In genomic region chrX:107675365-107675654, GRCh38 we compare ENCODE assay signal across 9 cellular contexts. TPM values are rescaled to one million over a fixed set of nuclear protein-coding genes. Genes with fewer than 3 reads are reported as not detected.
A peak's percentile ranks its signal among the peaks of the same experiment; 100 is the strongest.
DNase-seq lines count a peak whose midpoint lies in the region; ATAC-seq and TF ChIP-seq lines count a peak whose summit lies in the region.
"Had no signal": no experiment of that assay in that cellular context is flagged by ENCODE, and none has a peak within 500 bp of the region (broad histone marks: within the 10 kb centered on the region; RNA-seq: fewer than 3 reads in every experiment).

No MANE protein-coding gene starts in this region.

- TF ChIP-seq CTCF in GM12875 (IDR thresholded peaks at IDR 0.05; ENCODE audit: borderline replicate concordance, insufficient read depth, low read depth, low read length): no peak

- peaks cover under 1% of the 10 kb centered on the region for H3K36me3 Mint-ChIP-seq in T-helper 17 cell (ENCODE audit: low read depth)

- peak overlapping the region; percentile 99 for H3K27ac Mint-ChIP-seq in T-helper 17 cell

- H3K4me1 Mint-ChIP-seq in T-helper 17 cell: peaks cover 47% of the 10 kb centered on the region

- no peaks in the 10 kb centered on the region for H3K9me3 ChIP-seq in T-helper 17 cell (ENCODE audit: control insufficient read depth, low read length, poor library complexity, severe bottlenecking)
- H3K9me3 ChIP-seq in esophagus (ENCODE audit: control insufficient read depth in 2 of 2, insufficient read depth in 1 of 2, low read depth in 1 of 2, low read length in 1 of 2): no peaks in the 10 kb centered on the region

- no peaks in the 10 kb centered on the region for H3K36me3 ChIP-seq in esophagus (ENCODE audit: control insufficient read depth in 2 of 2, insufficient read depth in 2 of 2, low read length in 1 of 2)

- ATAC-seq in T-helper 17 cell: no peak
- no peak for ATAC-seq in HG03139 (IDR thresholded peaks at IDR 0.05; ENCODE audit: unreplicated experiment)
- no peak for ATAC-seq in HG02938 (IDR thresholded peaks at IDR 0.05; ENCODE audit: unreplicated experiment)

- peak overlapping the region; percentile 95 to 99 for H3K27ac ChIP-seq in esophagus (ENCODE audit: low read depth in 2 of 2, low read length in 1 of 2)

- no peaks in the 10 kb centered on the region for H3K27me3 Mint-ChIP-seq in T-helper 17 cell

- DNase-seq in T-helper 17 cell: no peak
- DNase-seq in skeletal muscle cell (ENCODE audit: low read depth): no peak
- DNase-seq in effector CD4-positive, alpha-beta T cell: no peak
- no peak for DNase-seq in cerebellar nuclear complex (lab: John Stamatoyannopoulos, UW)
- DNase-seq: activated CD8-positive, alpha-beta memory T cell treated with anti-CD3 and anti-CD28 coated beads, Interleukin-2, amount 50 U/mL, for 48 hours had no signal

- H3K4me3 ChIP-seq in GM12875 (ENCODE audit: low read depth, low read length) (peak overlapping the region; percentile 11), esophagus (ENCODE audit: low read depth in 1 of 2, low read length in 2 of 2) (peak overlapping the region in 1 of 2 donors; percentile 48), skeletal muscle cell (ENCODE audit: low read depth, low read length) (peak overlapping the region; percentile 60)

- H3K27me3 ChIP-seq in esophagus (ENCODE audit: control insufficient read depth in 1 of 2, insufficient read depth in 2 of 2, low read length in 2 of 2): no peaks in the 10 kb centered on the region

- peak overlapping the region; percentile 93 for H3K4me3 Mint-ChIP-seq in T-helper 17 cell

- 81 to 88% methylated on average over 1 of the region's 1 CpG for WGBS in esophagus, 2 donors

- H3K4me1 ChIP-seq in esophagus (ENCODE audit: control insufficient read depth in 2 of 2, insufficient read depth in 2 of 2, low read length in 1 of 2): peaks cover 2 to 8% of the 10 kb centered on the region in 2 donors

RNA-seq across cellular contexts. Expression of gene PRPS1, which starts 47.0 kb away (rescaled TPM):
- 10 to 100 TPM; 68.9 to 69.1 TPM for total RNA-seq in T-helper 17 cell
- polyA plus RNA-seq in esophagus: 10 to 100 TPM in 1 of 2 donors, 1 to 10 TPM in 1; 2.7 to 10.2 TPM
